Comparison of ENCODE assay signal across 1 cellular context in genomic region chr2:136117909-136118818, GRCh38.
TF ChIP-seq lines count a peak whose summit lies in the region.

Gene CXCR4 (minus strand): TSS chr2:136118149. CDS start chr2:136118060, 89 bp downstream.

TF ChIP-seq in HEK293, 187 proteins besides CTCF, POLR2A, EP300 and RAD21 (continued from another document):
- TF ChIP-seq INSM2 (tag by site-specific recombination; IDR thresholded peaks at IDR 0.05) (peak; percentile 23; the same call in 1 of the 2 replicates), SP3 (tag by site-specific recombination; IDR thresholded peaks at IDR 0.05) (peak; percentile 71), KLF7 (tag by site-specific recombination; IDR thresholded peaks at IDR 0.05; ENCODE audit: borderline replicate concordance) (0 out of 2 replicates have a peak, but pooled peaks have one; percentile 34), ZNF621 (tag by site-specific recombination; IDR thresholded peaks at IDR 0.05) (no peak), KLF9 (tag by site-specific recombination; IDR thresholded peaks at IDR 0.05; ENCODE audit: low read depth) (peak; percentile 60; the same call in 1 of the 2 replicates), ZNF692 (tag by site-specific recombination; IDR thresholded peaks at IDR 0.05) (peak; percentile 49), ZNF366 (tag by site-specific recombination; conservative IDR thresholded peaks at IDR 0.05) (peak; percentile 86), OSR2 (tag by site-specific recombination; IDR thresholded peaks at IDR 0.05) (peak; percentile 3; the same call in 1 of the 2 replicates), ZBTB17 (tag by site-specific recombination; IDR thresholded peaks at IDR 0.05) (peak; percentile 56; the same call in 1 of the 2 replicates), ZNF544 (tag by site-specific recombination; IDR thresholded peaks at IDR 0.05) (no peak), ZNF121 (tag by site-specific recombination; IDR thresholded peaks at IDR 0.05) (no peak), ZNF792 (tag by site-specific recombination; IDR thresholded peaks at IDR 0.05) (no peak), ZEB2 (tag by site-specific recombination; IDR thresholded peaks at IDR 0.05) (peak; percentile 44), ZNF341 (tag by site-specific recombination; IDR thresholded peaks at IDR 0.05; ENCODE audit: low read depth) (peak; percentile 43; the same call in 1 of the 2 replicates), ZNF423 (tag by site-specific recombination; IDR thresholded peaks at IDR 0.05) (peak; percentile 64; the same call in 1 of the 2 replicates), GFI1B (tag by site-specific recombination; IDR thresholded peaks at IDR 0.05) (no peak), ZNF324 (tag by site-specific recombination; IDR thresholded peaks at IDR 0.05) (no peak), SP2 (tag by site-specific recombination; IDR thresholded peaks at IDR 0.05) (peak; percentile 73), ZBTB20 (tag by site-specific recombination; IDR thresholded peaks at IDR 0.05) (peak; percentile 65; the same call in 1 of the 2 replicates), KLF16 (tag by site-specific recombination; IDR thresholded peaks at IDR 0.05) (0 out of 2 replicates have a peak, but pooled peaks have one; percentile 36), ZNF335 (tag by site-specific recombination; conservative IDR thresholded peaks at IDR 0.05) (peak; percentile 70), ZNF600 (tag by site-specific recombination; IDR thresholded peaks at IDR 0.05) (peak; percentile 87), ZNF501 (tag by site-specific recombination; IDR thresholded peaks at IDR 0.05) (0 out of 2 replicates have a peak, but pooled peaks have one; percentile 25)
TF ChIP-seq in HEK293: peak in this region for 32.
